9 cellular contexts compared by ENCODE assay signal in genomic region chr20:60080401-60080800, GRCh38.
"Had no signal": no experiment of that assay in that cellular context is flagged by ENCODE, and none has a peak within 500 bp of the region (broad histone marks: within the 10 kb centered on the region; RNA-seq: fewer than 3 reads in every experiment).

No MANE protein-coding gene starts in this region.

- H3K4me3 ChIP-seq: GM23248, HAP-1 had no signal

- H3K9ac ChIP-seq: GM23248 had no signal

- H3K4me1 Mint-ChIP-seq: IgD-negative memory B cell had no signal

- H3K4me3 Mint-ChIP-seq: HFFc6, IgD-negative memory B cell had no signal

- H2AFZ ChIP-seq: GM23248 had no signal

- H3K9me3 ChIP-seq: HAP-1 had no signal

- ATAC-seq: HCT116, HepG2 had no signal

- H3K9me3 Mint-ChIP-seq: HFFc6 had no signal

- H3K27ac Mint-ChIP-seq: HFFc6, IgD-negative memory B cell had no signal

- H3K36me3 ChIP-seq: HAP-1 had no signal

- DNase-seq: GM23248, GOT3, H7, HFFc6 had no signal

- H3K4me1 ChIP-seq: HAP-1 had no signal

- H3K27ac ChIP-seq: GM23248, HL-60 had no signal

- H3K36me3 Mint-ChIP-seq: IgD-negative memory B cell had no signal
